Comparison of ENCODE assay signal across 1 cellular context in genomic region chr15:82332711-82333602, GRCh38.
TF ChIP-seq lines count a peak whose summit lies in the region.

No MANE protein-coding gene starts in this region.

TF ChIP-seq in K562, 482 proteins besides CTCF, POLR2A, EP300 and RAD21:
- TF ChIP-seq, protein P1, sequence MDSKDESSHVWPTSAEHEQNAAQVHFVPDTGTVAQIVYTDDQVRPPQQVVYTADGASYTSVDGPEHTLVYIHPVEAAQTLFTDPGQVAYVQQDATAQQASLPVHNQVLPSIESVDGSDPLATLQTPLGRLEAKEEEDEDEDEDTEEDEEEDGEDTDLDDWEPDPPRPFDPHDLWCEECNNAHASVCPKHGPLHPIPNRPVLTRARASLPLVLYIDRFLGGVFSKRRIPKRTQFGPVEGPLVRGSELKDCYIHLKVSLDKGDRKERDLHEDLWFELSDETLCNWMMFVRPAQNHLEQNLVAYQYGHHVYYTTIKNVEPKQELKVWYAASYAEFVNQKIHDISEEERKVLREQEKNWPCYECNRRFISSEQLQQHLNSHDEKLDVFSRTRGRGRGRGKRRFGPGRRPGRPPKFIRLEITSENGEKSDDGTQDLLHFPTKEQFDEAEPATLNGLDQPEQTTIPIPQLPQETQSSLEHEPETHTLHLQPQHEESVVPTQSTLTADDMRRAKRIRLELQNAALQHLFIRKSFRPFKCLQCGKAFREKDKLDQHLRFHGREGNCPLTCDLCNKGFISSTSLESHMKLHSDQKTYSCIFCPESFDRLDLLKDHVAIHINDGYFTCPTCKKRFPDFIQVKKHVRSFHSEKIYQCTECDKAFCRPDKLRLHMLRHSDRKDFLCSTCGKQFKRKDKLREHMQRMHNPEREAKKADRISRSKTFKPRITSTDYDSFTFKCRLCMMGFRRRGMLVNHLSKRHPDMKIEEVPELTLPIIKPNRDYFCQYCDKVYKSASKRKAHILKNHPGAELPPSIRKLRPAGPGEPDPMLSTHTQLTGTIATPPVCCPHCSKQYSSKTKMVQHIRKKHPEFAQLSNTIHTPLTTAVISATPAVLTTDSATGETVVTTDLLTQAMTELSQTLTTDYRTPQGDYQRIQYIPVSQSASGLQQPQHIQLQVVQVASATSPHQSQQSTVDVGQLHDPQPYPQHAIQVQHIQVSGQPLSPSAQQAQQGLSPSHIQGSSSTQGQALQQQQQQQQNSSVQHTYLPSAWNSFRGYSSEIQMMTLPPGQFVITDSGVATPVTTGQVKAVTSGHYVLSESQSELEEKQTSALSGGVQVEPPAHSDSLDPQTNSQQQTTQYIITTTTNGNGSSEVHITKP (IDR thresholded peaks at IDR 0.05; ENCODE audit: partially characterized antibody) = peak; percentile 11
